In the genomic region with DNA sequence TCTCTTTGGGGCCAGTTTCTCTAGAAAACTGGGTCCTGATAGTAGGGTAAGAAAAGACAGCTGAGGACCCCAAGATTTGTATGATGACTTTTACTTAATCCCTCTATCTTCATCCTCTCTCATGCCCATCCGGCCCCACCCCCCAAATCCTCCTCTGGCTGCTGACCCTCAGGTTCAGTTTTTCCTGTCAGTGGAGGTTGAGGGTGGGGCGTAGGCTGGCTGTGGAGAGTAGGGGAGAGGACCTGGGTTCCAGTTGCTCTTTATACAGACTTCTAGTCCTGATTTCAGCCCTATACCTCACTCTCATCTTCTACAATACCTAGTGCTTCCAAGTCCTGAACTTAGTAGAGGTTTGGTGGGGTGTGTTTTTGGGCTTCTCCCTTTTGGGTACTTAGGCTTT, we compare ENCODE assay signal across 1 cellular context.
TF ChIP-seq lines count a peak whose summit lies in the region.

No MANE protein-coding gene starts in this region.

TF ChIP-seq in GM23338, 12 proteins besides CTCF, POLR2A, EP300 and RAD21 (continued from another document):
- TF ChIP-seq, protein P1, sequence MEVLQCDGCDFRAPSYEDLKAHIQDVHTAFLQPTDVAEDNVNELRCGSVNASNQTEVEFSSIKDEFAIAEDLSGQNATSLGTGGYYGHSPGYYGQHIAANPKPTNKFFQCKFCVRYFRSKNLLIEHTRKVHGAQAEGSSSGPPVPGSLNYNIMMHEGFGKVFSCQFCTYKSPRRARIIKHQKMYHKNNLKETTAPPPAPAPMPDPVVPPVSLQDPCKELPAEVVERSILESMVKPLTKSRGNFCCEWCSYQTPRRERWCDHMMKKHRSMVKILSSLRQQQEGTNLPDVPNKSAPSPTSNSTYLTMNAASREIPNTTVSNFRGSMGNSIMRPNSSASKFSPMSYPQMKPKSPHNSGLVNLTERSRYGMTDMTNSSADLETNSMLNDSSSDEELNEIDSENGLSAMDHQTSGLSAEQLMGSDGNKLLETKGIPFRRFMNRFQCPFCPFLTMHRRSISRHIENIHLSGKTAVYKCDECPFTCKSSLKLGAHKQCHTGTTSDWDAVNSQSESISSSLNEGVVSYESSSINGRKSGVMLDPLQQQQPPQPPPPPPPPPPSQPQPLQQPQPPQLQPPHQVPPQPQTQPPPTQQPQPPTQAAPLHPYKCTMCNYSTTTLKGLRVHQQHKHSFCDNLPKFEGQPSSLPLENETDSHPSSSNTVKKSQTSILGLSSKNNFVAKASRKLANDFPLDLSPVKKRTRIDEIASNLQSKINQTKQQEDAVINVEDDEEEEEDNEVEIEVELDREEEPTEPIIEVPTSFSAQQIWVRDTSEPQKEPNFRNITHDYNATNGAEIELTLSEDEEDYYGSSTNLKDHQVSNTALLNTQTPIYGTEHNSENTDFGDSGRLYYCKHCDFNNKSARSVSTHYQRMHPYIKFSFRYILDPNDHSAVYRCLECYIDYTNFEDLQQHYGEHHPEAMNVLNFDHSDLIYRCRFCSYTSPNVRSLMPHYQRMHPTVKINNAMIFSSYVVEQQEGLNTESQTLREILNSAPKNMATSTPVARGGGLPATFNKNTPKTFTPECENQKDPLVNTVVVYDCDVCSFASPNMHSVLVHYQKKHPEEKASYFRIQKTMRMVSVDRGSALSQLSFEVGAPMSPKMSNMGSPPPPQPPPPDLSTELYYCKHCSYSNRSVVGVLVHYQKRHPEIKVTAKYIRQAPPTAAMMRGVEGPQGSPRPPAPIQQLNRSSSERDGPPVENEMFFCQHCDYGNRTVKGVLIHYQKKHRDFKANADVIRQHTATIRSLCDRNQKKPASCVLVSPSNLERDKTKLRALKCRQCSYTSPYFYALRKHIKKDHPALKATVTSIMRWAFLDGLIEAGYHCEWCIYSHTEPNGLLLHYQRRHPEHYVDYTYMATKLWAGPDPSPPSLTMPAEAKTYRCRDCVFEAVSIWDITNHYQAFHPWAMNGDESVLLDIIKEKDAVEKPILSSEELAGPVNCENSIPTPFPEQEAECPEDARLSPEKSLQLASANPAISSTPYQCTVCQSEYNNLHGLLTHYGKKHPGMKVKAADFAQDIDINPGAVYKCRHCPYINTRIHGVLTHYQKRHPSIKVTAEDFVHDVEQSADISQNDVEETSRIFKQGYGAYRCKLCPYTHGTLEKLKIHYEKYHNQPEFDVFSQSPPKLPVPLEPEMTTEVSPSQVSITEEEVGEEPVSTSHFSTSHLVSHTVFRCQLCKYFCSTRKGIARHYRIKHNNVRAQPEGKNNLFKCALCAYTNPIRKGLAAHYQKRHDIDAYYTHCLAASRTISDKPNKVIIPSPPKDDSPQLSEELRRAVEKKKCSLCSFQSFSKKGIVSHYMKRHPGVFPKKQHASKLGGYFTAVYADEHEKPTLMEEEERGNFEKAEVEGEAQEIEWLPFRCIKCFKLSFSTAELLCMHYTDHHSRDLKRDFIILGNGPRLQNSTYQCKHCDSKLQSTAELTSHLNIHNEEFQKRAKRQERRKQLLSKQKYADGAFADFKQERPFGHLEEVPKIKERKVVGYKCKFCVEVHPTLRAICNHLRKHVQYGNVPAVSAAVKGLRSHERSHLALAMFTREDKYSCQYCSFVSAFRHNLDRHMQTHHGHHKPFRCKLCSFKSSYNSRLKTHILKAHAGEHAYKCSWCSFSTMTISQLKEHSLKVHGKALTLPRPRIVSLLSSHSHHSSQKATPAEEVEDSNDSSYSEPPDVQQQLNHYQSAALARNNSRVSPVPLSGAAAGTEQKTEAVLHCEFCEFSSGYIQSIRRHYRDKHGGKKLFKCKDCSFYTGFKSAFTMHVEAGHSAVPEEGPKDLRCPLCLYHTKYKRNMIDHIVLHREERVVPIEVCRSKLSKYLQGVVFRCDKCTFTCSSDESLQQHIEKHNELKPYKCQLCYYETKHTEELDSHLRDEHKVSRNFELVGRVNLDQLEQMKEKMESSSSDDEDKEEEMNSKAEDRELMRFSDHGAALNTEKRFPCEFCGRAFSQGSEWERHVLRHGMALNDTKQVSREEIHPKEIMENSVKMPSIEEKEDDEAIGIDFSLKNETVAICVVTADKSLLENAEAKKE (CRISPR knock-in tag; IDR thresholded peaks at IDR 0.05) = no peak
- TF ChIP-seq ZNF114 (CRISPR knock-in tag; IDR thresholded peaks at IDR 0.05) = no peak
- TF ChIP-seq, protein P2, sequence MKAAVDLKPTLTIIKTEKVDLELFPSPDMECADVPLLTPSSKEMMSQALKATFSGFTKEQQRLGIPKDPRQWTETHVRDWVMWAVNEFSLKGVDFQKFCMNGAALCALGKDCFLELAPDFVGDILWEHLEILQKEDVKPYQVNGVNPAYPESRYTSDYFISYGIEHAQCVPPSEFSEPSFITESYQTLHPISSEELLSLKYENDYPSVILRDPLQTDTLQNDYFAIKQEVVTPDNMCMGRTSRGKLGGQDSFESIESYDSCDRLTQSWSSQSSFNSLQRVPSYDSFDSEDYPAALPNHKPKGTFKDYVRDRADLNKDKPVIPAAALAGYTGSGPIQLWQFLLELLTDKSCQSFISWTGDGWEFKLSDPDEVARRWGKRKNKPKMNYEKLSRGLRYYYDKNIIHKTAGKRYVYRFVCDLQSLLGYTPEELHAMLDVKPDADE (IDR thresholded peaks at IDR 0.05) = no peak
- no peak for TF ChIP-seq ZNF331 (CRISPR knock-in tag; IDR thresholded peaks at IDR 0.05; ENCODE audit: low read depth)
- no peak for TF ChIP-seq STAT1 (IDR thresholded peaks at IDR 0.05; ENCODE audit: unreplicated experiment)
- TF ChIP-seq EZH2phosphoT487 (IDR thresholded peaks at IDR 0.05; ENCODE audit: unreplicated experiment) = no peak
- TF ChIP-seq CREB1 (CRISPR knock-in tag; IDR thresholded peaks at IDR 0.05; ENCODE audit: low read depth) = no peak
- TF ChIP-seq JUNB (IDR thresholded peaks at IDR 0.05; ENCODE audit: unreplicated experiment) = no peak
- TF ChIP-seq, protein P3, sequence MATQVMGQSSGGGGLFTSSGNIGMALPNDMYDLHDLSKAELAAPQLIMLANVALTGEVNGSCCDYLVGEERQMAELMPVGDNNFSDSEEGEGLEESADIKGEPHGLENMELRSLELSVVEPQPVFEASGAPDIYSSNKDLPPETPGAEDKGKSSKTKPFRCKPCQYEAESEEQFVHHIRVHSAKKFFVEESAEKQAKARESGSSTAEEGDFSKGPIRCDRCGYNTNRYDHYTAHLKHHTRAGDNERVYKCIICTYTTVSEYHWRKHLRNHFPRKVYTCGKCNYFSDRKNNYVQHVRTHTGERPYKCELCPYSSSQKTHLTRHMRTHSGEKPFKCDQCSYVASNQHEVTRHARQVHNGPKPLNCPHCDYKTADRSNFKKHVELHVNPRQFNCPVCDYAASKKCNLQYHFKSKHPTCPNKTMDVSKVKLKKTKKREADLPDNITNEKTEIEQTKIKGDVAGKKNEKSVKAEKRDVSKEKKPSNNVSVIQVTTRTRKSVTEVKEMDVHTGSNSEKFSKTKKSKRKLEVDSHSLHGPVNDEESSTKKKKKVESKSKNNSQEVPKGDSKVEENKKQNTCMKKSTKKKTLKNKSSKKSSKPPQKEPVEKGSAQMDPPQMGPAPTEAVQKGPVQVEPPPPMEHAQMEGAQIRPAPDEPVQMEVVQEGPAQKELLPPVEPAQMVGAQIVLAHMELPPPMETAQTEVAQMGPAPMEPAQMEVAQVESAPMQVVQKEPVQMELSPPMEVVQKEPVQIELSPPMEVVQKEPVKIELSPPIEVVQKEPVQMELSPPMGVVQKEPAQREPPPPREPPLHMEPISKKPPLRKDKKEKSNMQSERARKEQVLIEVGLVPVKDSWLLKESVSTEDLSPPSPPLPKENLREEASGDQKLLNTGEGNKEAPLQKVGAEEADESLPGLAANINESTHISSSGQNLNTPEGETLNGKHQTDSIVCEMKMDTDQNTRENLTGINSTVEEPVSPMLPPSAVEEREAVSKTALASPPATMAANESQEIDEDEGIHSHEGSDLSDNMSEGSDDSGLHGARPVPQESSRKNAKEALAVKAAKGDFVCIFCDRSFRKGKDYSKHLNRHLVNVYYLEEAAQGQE (IDR thresholded peaks at IDR 0.05; ENCODE audit: unreplicated experiment) = no peak
TF ChIP-seq in GM23338: peak in this region for 0.
